ENCODE assay signal across 15 cellular contexts in the genomic region with DNA sequence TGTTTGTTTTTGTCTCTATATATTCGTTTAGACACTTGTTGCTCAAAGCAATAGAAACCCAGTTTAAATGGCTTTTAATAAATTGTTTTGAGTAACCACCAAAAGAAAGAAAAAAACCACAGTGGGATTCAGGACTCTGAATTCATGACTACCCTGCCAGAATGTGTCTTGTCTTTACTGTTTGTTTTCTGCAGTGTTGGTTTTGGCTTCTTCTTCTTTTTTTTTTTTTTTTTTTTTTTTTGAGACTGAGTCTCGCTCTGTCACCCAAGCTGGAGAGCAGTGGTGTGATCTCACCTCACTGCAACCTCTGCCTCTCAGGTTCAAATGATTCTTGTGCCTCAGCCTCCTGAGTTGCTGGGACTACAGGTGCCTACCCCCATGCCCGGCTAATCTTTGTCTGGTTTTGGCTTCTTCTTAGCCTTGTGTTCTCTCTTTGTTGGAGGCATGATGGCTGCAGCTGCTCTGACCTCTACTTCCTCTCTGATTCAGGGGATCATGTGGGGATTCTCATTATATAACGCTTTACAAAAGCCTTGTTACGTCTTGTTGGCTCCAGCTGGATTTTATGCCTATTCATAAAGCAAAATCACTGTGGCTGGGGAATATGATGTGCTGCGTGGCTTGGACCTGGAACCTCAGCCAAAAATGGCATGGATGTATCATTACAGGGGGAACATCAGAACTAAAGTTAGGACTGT. TPM values are rescaled to one million over a fixed set of nuclear protein-coding genes. Genes with fewer than 3 reads are reported as not detected.
DNase-seq lines count a peak whose midpoint lies in the region; ATAC-seq lines count a peak whose summit lies in the region.
"Had no signal": no experiment of that assay in that cellular context is flagged by ENCODE, and none has a peak within 500 bp of the region (broad histone marks: within the 10 kb centered on the region; RNA-seq: fewer than 3 reads in every experiment).

No MANE protein-coding gene starts in this region.

- no peaks in the 10 kb centered on the region for H3K36me3 Mint-ChIP-seq in activated CD4-positive, alpha-beta memory T cell treated with anti-CD3 and anti-CD28 coated beads, Interleukin-2, amount 10 ng/mL, durations not matched to agents 7 days and 5 days (ENCODE audit: low read depth)
- H3K36me3 Mint-ChIP-seq: brain had no signal

- no peaks in the 10 kb centered on the region for H3K9me3 ChIP-seq in SJCRH30 (replicated peaks)
- H3K9me3 ChIP-seq: thyroid gland had no signal

- no peak overlapping the region for H3K27ac Mint-ChIP-seq in activated CD4-positive, alpha-beta memory T cell treated with anti-CD3 and anti-CD28 coated beads, Interleukin-2, amount 10 ng/mL, durations not matched to agents 7 days and 5 days
- H3K27ac Mint-ChIP-seq: activated naive CD4-positive, alpha-beta T cell treated with anti-CD3 and anti-CD28 coated beads for 36 hours had no signal

- H3K4me1 ChIP-seq in SJCRH30, result peaks cover 8% of the 10 kb centered on the region
- H3K4me1 ChIP-seq: thyroid gland had no signal

- peak; percentile 80 for ATAC-seq in left lobe of liver
- no peak for ATAC-seq in stimulated activated naive CD8-positive, alpha-beta T cell treated with anti-CD3 and anti-CD28 coated beads, Interleukin-15, Interleukin-2, amounts not matched to agents 100 U/mL and 50 U/mL, for 24 hours
- ATAC-seq: left cardiac atrium had no signal

- no peaks in the 10 kb centered on the region for H3K9me3 Mint-ChIP-seq in activated CD4-positive, alpha-beta memory T cell treated with anti-CD3 and anti-CD28 coated beads, Interleukin-2, amount 10 ng/mL, durations not matched to agents 7 days and 5 days
- H3K9me3 Mint-ChIP-seq: activated naive CD4-positive, alpha-beta T cell treated with anti-CD3 and anti-CD28 coated beads for 36 hours; brain had no signal

- in situ Hi-C loops in Caki2 (cut with HindIII; ENCODE audit: low pct_unique_long_range_greater_than_20kb, low sequenced_read_pairs), result no loop called here

- H3K36me3 ChIP-seq in SJCRH30, result no peaks in the 10 kb centered on the region
- H3K36me3 ChIP-seq: thyroid gland had no signal

- peak; percentile 86 for DNase-seq in Caki2 (ENCODE audit: low read depth)
- peak; percentile 82 for DNase-seq in NCI-H1092 treated with DMSO at 0.1 percent for 48 hours (lab: John Stamatoyannopoulos, UW)
- DNase-seq in SJCRH30, result peak; percentile 33 to 78
- no peak for DNase-seq in left lobe of liver (ENCODE audit: low spot score)
- no peak for DNase-seq in substantia nigra (lab: John Stamatoyannopoulos, UW)
- no peak for DNase-seq in activated CD4-positive, alpha-beta memory T cell treated with anti-CD3 and anti-CD28 coated beads, Interleukin-2, amount 10 ng/mL, durations not matched to agents 7 days and 5 days
- no peak for DNase-seq in stimulated activated naive CD8-positive, alpha-beta T cell treated with anti-CD3 and anti-CD28 coated beads, Interleukin-15, Interleukin-2, amounts not matched to agents 100 U/mL and 50 U/mL, for 24 hours
- no peak for DNase-seq in SKM-1 treated with dmso at 0.1 percent for 144 hours (lab: John Stamatoyannopoulos, UW; ENCODE audit: unreplicated experiment)
- DNase-seq: activated CD8-positive, alpha-beta memory T cell treated with anti-CD3 and anti-CD28 coated beads, Interleukin-2, amount 50 U/mL, for 48 hours; activated naive CD4-positive, alpha-beta T cell treated with anti-CD3 and anti-CD28 coated beads for 36 hours; hippocampal formation; left cardiac atrium; NCI-H748 treated with DMSO at 0.1 percent for 48 hours; thyroid gland had no signal

- H3K27ac ChIP-seq in SJCRH30 (peak overlapping the region; percentile 21; the same call in 1 of the 2 replicates), substantia nigra (ENCODE audit: low read depth, low read length, poor library complexity, severe bottlenecking) (no peak overlapping the region)
- H3K27ac ChIP-seq: thyroid gland had no signal

- H3K4me1 Mint-ChIP-seq in activated CD4-positive, alpha-beta memory T cell treated with anti-CD3 and anti-CD28 coated beads, Interleukin-2, amount 10 ng/mL, durations not matched to agents 7 days and 5 days, result no peaks in the 10 kb centered on the region

- H3K27me3 ChIP-seq in SJCRH30, result no peaks in the 10 kb centered on the region
- H3K27me3 ChIP-seq: thyroid gland had no signal

- CTCF ChIA-PET in activated CD4-positive, alpha-beta memory T cell treated with anti-CD3 and anti-CD28 coated beads, Interleukin-2, amount 10 ng/mL, durations not matched to agents 7 days and 5 days (lab: Charles Lee), result no interaction called here

- no peak overlapping the region for H3K4me3 Mint-ChIP-seq in activated CD4-positive, alpha-beta memory T cell treated with anti-CD3 and anti-CD28 coated beads, Interleukin-2, amount 10 ng/mL, durations not matched to agents 7 days and 5 days
- H3K4me3 Mint-ChIP-seq: activated naive CD4-positive, alpha-beta T cell treated with anti-CD3 and anti-CD28 coated beads for 36 hours; brain had no signal

- H3K4me3 ChIP-seq in SJCRH30, result 0 out of 2 replicates have a peak overlapping the region, but pooled peaks have one; percentile 11
- H3K4me3 ChIP-seq: thyroid gland had no signal

- H3K27me3 Mint-ChIP-seq in activated CD4-positive, alpha-beta memory T cell treated with anti-CD3 and anti-CD28 coated beads, Interleukin-2, amount 10 ng/mL, durations not matched to agents 7 days and 5 days, result no peaks in the 10 kb centered on the region

- POLR2A ChIA-PET in activated CD4-positive, alpha-beta memory T cell treated with anti-CD3 and anti-CD28 coated beads, Interleukin-2, amount 10 ng/mL, durations not matched to agents 7 days and 5 days (lab: Charles Lee), result no interaction called here

RNA-seq across cellular contexts. Expression of gene PLS1, which starts 54.0 kb away (rescaled TPM):
- total RNA-seq in Caki2 (2014; rRNA removed; shearing (Covaris generic); ENCODE audit: low replicate concordance), result 25.0 and 36.6 TPM in 2 replicates
- total RNA-seq in SJCRH30 (2014; rRNA removed; shearing (Covaris generic)), result 27.2 and 27.5 TPM in 2 replicates
- total RNA-seq in left lobe of liver, result 14.2 TPM
- 1 to 10 TPM; 3.1 to 3.6 TPM for total RNA-seq in activated CD4-positive, alpha-beta memory T cell treated with anti-CD3 and anti-CD28 coated beads, Interleukin-2, amount 10 ng/mL, durations not matched to agents 7 days and 5 days

Comparison
In these comparisons a context has a peak if more than half of its experiments do, and no peak if none do; other contexts are left out.
1. DNase-seq: peak in Caki2 (single experiment), NCI-H1092 treated with DMSO at 0.1 percent for 48 hours (single experiment) and SJCRH30 (2 of 2); none in left lobe of liver (single experiment), substantia nigra (0 of 49), activated CD4-positive, alpha-beta memory T cell treated with anti-CD3 and anti-CD28 coated beads, Interleukin-2, amount 10 ng/mL, durations not matched to agents 7 days and 5 days (single experiment), stimulated activated naive CD8-positive, alpha-beta T cell treated with anti-CD3 and anti-CD28 coated beads, Interleukin-15, Interleukin-2, amounts not matched to agents 100 U/mL and 50 U/mL, for 24 hours (single experiment) and SKM-1 treated with dmso at 0.1 percent for 144 hours (single experiment).